10 cellular contexts compared by ENCODE assay signal in genomic region chr3:124860599-124860998, GRCh38. TPM values are rescaled to one million over a fixed set of nuclear protein-coding genes. Genes with fewer than 3 reads are reported as not detected.
DNase-seq lines count a peak whose midpoint lies in the region; ATAC-seq, FAIRE-seq and TF ChIP-seq lines count a peak whose summit lies in the region.
"Had no signal": no experiment of that assay in that cellular context is flagged by ENCODE, and none has a peak within 500 bp of the region (broad histone marks: within the 10 kb centered on the region; RNA-seq: fewer than 3 reads in every experiment).

No MANE protein-coding gene starts in this region.

- no peaks in the 10 kb centered on the region for H3K36me3 ChIP-seq in breast epithelium
- H3K36me3 ChIP-seq in kidney (ENCODE audit: control insufficient read depth in 1 of 2, insufficient read depth in 2 of 2, low read length in 2 of 2), result peaks cover 0 to 5% of the 10 kb centered on the region in 2 donors
- peaks cover 3 to 17% (median 13%) of the 10 kb centered on the region in 5 donors for H3K36me3 ChIP-seq in subcutaneous abdominal adipose tissue (ENCODE audit: control insufficient read depth in 5 of 5, insufficient read depth in 5 of 5, low read length in 5 of 5)

- H3K4me1 Mint-ChIP-seq in activated T-cell treated with anti-CD3 and anti-CD28 coated beads, Interleukin-2, amount 50 U/mL, for 4 hours (ENCODE audit: low read depth), result no peaks in the 10 kb centered on the region

- peaks cover 5% of the 10 kb centered on the region for H3K27me3 Mint-ChIP-seq in activated T-cell treated with anti-CD3 and anti-CD28 coated beads, Interleukin-2, amount 50 U/mL, for 4 hours (ENCODE audit: low read depth)

- H3K27me3 ChIP-seq in breast epithelium (no peaks in the 10 kb centered on the region), subcutaneous abdominal adipose tissue (ENCODE audit: control insufficient read depth in 5 of 5, insufficient read depth in 4 of 5, low read length in 5 of 5) (no peaks in the 10 kb centered on the region)

- DNase-seq in HFF-Myc (ENCODE audit: extremely low read depth, low read depth), result peak; percentile 90
- peak; percentile 62 to 70 for DNase-seq in breast epithelium (ENCODE audit: low spot score in 2 of 2)
- peak; percentile 79 for DNase-seq in kidney
- no peak for DNase-seq in activated T-cell treated with anti-CD3 and anti-CD28 coated beads, Interleukin-2, amount 50 U/mL, for 4 hours
- DNase-seq in DMS153 (lab: John Stamatoyannopoulos, UW), result no peak
- DNase-seq in D341Med (ENCODE audit: low spot score), result no peak
- DNase-seq: effector CD8-positive, alpha-beta T cell had no signal

- ATAC-seq in GM21526 (IDR thresholded peaks at IDR 0.05; ENCODE audit: low FRiP score, unreplicated experiment), result no peak
- ATAC-seq in activated T-cell treated with anti-CD3 and anti-CD28 coated beads, Interleukin-2, amount 50 U/mL, for 4 hours, result no peak

- TF ChIP-seq CTCF in HFF-Myc (IDR thresholded peaks at IDR 0.05; ENCODE audit: low read depth, low read length, missing control alignments) (no peak), breast epithelium (IDR thresholded peaks at IDR 0.05) (no peak), kidney (IDR thresholded peaks at IDR 0.05; ENCODE audit: borderline replicate concordance, extremely low read depth, insufficient read depth) (no peak)

- no peaks in the 10 kb centered on the region for H3K36me3 Mint-ChIP-seq in activated T-cell treated with anti-CD3 and anti-CD28 coated beads, Interleukin-2, amount 50 U/mL, for 4 hours (ENCODE audit: insufficient read depth)

- no peak overlapping the region for H3K4me3 ChIP-seq in HFF-Myc (replicated peaks; ENCODE audit: low read depth, low read length)
- no peak overlapping the region for H3K4me3 ChIP-seq in breast epithelium
- no peak overlapping the region for H3K4me3 ChIP-seq in kidney (ENCODE audit: low read length in 2 of 2)
- no peak overlapping the region for H3K4me3 ChIP-seq in subcutaneous abdominal adipose tissue (ENCODE audit: low read depth in 1 of 5, low read length in 5 of 5)

- H3K9ac ChIP-seq in kidney (ENCODE audit: low read length in 2 of 2), result no peak overlapping the region
- peak overlapping the region in 1 of 5 donors; percentile 6 for H3K9ac ChIP-seq in subcutaneous abdominal adipose tissue (ENCODE audit: low read length in 5 of 5)

- TF ChIP-seq POLR2A in breast epithelium (IDR thresholded peaks at IDR 0.05), result no peak

- H3K9me3 Mint-ChIP-seq in activated T-cell treated with anti-CD3 and anti-CD28 coated beads, Interleukin-2, amount 50 U/mL, for 4 hours, result no peaks in the 10 kb centered on the region

- FAIRE-seq in kidney (lab: Jason Lieb, UNC), result peak; percentile 32

- peak overlapping the region; percentile 65 to 68 for H3K27ac ChIP-seq in breast epithelium
- H3K27ac ChIP-seq in kidney (ENCODE audit: low read depth in 2 of 2, low read length in 2 of 2), result peak overlapping the region; percentile 63 to 70
- peak overlapping the region; percentile 86 for H3K27ac ChIP-seq in subcutaneous abdominal adipose tissue (ENCODE audit: low read depth, low read length)
- H3K27ac ChIP-seq: HL-60 had no signal

- no peak overlapping the region for H3K4me3 Mint-ChIP-seq in activated T-cell treated with anti-CD3 and anti-CD28 coated beads, Interleukin-2, amount 50 U/mL, for 4 hours

- H3K9me3 ChIP-seq in breast epithelium (no peaks in the 10 kb centered on the region), kidney (ENCODE audit: control insufficient read depth in 1 of 2, low read length in 2 of 2) (no peaks in the 10 kb centered on the region), subcutaneous abdominal adipose tissue (ENCODE audit: control insufficient read depth in 5 of 5, low read length in 5 of 5) (no peaks in the 10 kb centered on the region)

- intact Hi-C loops in breast epithelium (cut with DNase I; ENCODE audit: low total_unique reads) (no loop called here), kidney (cut with DNase I) (no loop called here)

- no peaks in the 10 kb centered on the region for H3K4me1 ChIP-seq in breast epithelium
- peaks cover 11 to 12% of the 10 kb centered on the region in 2 donors for H3K4me1 ChIP-seq in kidney (ENCODE audit: control insufficient read depth in 1 of 2, insufficient read depth in 1 of 2, low read depth in 1 of 2, low read length in 2 of 2)
- H3K4me1 ChIP-seq in subcutaneous abdominal adipose tissue (ENCODE audit: control insufficient read depth in 5 of 5, insufficient read depth in 5 of 5, low read length in 5 of 5), result peaks cover 7 to 43% (median 35%) of the 10 kb centered on the region in 5 donors

RNA-seq across cellular contexts. Expression of gene ITGB5, which starts 26.6 kb away (rescaled TPM):
- total RNA-seq in breast epithelium, result 100 to 1,000 TPM in 2 of 3 donors, 10 to 100 TPM in 1; 80.1 to 286 (median 181) TPM
- total RNA-seq in kidney, result 115 TPM
- 115 TPM for polyA plus RNA-seq in kidney (ENCODE audit: insufficient read depth, low read depth, low replicate concordance)
- under 1 TPM; 0.71 to 0.87 (median 0.71) TPM for total RNA-seq in activated T-cell treated with anti-CD3 and anti-CD28 coated beads, Interleukin-2, amount 50 U/mL, for 4 hours

Comparison
In these comparisons a context has a peak if more than half of its experiments do, and no peak if none do; other contexts are left out.
1. DNase-seq: peak in HFF-Myc (single experiment), breast epithelium (2 of 2) and kidney (single experiment); none in activated T-cell treated with anti-CD3 and anti-CD28 coated beads, Interleukin-2, amount 50 U/mL, for 4 hours (single experiment), DMS153 (single experiment) and D341Med (single experiment).
2. RNA of gene ITGB5, which starts 26.6 kb away (total RNA-seq): 80.1 to 286 TPM in breast epithelium and 115 TPM in kidney (single experiment); 0.71 to 0.87 TPM in activated T-cell treated with anti-CD3 and anti-CD28 coated beads, Interleukin-2, amount 50 U/mL, for 4 hours; every median in the first group is over 10 times any median in the second.
3. Peak in every context shown above with its lines, with median percentiles within 50 percentile points of each other: H3K27ac ChIP-seq.